ENCODE assay signal across 8 cellular contexts in the genomic region with DNA sequence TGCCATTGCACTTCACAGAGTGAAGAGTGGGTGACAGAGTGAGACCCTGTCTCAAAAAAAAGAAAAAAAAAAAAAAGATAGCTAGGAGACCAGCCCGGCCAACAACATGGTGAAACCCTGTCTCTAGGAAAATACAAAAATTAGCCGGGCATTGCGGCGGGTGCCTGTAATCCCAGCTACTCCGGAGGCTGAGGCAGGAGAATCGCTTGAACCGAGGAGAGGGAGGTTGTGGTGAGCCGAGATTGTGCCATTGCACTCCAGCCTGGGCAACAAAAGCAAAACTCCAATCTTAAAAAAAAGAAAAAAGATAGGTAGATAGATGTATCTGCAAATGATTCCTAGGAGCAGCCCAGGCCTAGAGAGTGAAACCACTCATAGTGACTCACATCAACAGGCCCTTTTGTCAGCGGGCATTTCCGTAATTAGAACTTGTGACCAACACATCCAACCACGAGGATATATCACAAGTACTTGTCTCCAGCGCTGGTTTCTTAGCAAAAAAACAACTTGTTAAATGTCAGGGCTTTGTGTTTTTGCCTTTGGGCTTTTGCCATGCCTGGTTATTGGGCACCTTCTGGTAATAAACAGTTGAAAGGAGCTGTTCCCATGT. TPM values are rescaled to one million over a fixed set of nuclear protein-coding genes. Genes with fewer than 3 reads are reported as not detected.
DNase-seq lines count a peak whose midpoint lies in the region; ATAC-seq and TF ChIP-seq lines count a peak whose summit lies in the region.
"Not testable (repeated sequence)": the region's sequence is repeated elsewhere in the genome, so short reads cannot be mapped to it uniquely, and the experiment has no call there.

No MANE protein-coding gene starts in this region.

- H3K9me3 Mint-ChIP-seq in naive thymus-derived CD4-positive, alpha-beta T cell, result not testable (repeated sequence)

- not testable (repeated sequence) for H3K27ac ChIP-seq in naive thymus-derived CD4-positive, alpha-beta T cell (ENCODE audit: low read depth, low read length)
- peak overlapping the region; percentile 50 to 63 for H3K27ac ChIP-seq in testis

- peak overlapping the region in 1 of 10 donors; percentile 33 for H3K4me3 Mint-ChIP-seq in naive thymus-derived CD4-positive, alpha-beta T cell

- not testable (repeated sequence) for TF ChIP-seq CTCF in GM12864 (IDR thresholded peaks at IDR 0.05; ENCODE audit: low read depth, low read length, missing control alignments); testis (IDR thresholded peaks at IDR 0.05)

- not testable (repeated sequence) for H3K9me3 ChIP-seq in naive thymus-derived CD4-positive, alpha-beta T cell (ENCODE audit: control insufficient read depth in 2 of 3, low read length in 3 of 3); testis

- intact Hi-C loops in naive thymus-derived CD4-positive, alpha-beta T cell (cut with micrococcal nuclease); testis (cut with DNase I; ENCODE audit: low total_unique reads): not testable (repeated sequence)

- DNase-seq in GM12864 (ENCODE audit: low read depth), result peak; percentile 75
- peak; percentile 49 for DNase-seq in NCI-H2196 (lab: John Stamatoyannopoulos, UW; ENCODE audit: unreplicated experiment)
- DNase-seq in brain pericyte (ENCODE audit: low read depth, low spot score), result peak; percentile 17
- DNase-seq in globus pallidus (ENCODE audit: low spot score), result peak; percentile 71
- not testable (repeated sequence) for DNase-seq in naive thymus-derived CD4-positive, alpha-beta T cell
- peak; percentile 53 for DNase-seq in testis

- POLR2A ChIA-PET in naive thymus-derived CD4-positive, alpha-beta T cell (lab: Charles Lee), result interaction anchor here (0.8 kb wide), 2 partner anchors 13 to 51 kb away, joined by 3 read pairs; a partner anchor contains a TSS

- H3K4me1 ChIP-seq in naive thymus-derived CD4-positive, alpha-beta T cell (ENCODE audit: control insufficient read depth in 2 of 2, insufficient read depth in 2 of 2, low read length in 2 of 2), result peaks cover 17 to 54% of the 10 kb centered on the region in 2 donors
- H3K4me1 ChIP-seq in testis, result peaks cover 13% of the 10 kb centered on the region

- not testable (repeated sequence) for TF ChIP-seq POLR2A in testis (IDR thresholded peaks at IDR 0.05)

- H3K36me3 Mint-ChIP-seq in naive thymus-derived CD4-positive, alpha-beta T cell, result peaks cover 0 to 14% (median 0%) of the 10 kb centered on the region in 5 donors

- H3K27ac Mint-ChIP-seq in naive thymus-derived CD4-positive, alpha-beta T cell, result peak overlapping the region in 7 of 9 donors; percentile 39 to 71 (median 67)

- not testable (repeated sequence) for H3K4me3 ChIP-seq in GM12864 (ENCODE audit: low read depth, low read length); naive thymus-derived CD4-positive, alpha-beta T cell (ENCODE audit: low read length); testis

- ATAC-seq in HG02759 (IDR thresholded peaks at IDR 0.05; ENCODE audit: unreplicated experiment), result peak; percentile 26
- peak; percentile 54 to 57 for ATAC-seq in activated CD4-positive, CD25-positive, alpha-beta regulatory T cell treated with anti-CD3 and anti-CD28 coated beads, Interleukin-2, amount 50 U/mL, for 24 hours
- peak; percentile 59 for ATAC-seq in naive thymus-derived CD4-positive, alpha-beta T cell

- WGBS in testis, 2 donors, result 89 to 92% methylated on average over 12 of the region's 12 CpGs

- CTCF ChIA-PET in naive thymus-derived CD4-positive, alpha-beta T cell (lab: Charles Lee), result interaction anchor here (0.7 kb wide), 1 partner anchor 11 kb away, joined by 3 read pairs; no protein-coding TSS in a partner anchor

- not testable (repeated sequence) for H3K27me3 Mint-ChIP-seq in naive thymus-derived CD4-positive, alpha-beta T cell

- H3K36me3 ChIP-seq in naive thymus-derived CD4-positive, alpha-beta T cell (ENCODE audit: control insufficient read depth in 2 of 3, insufficient read depth in 3 of 3, low read length in 3 of 3); testis (ENCODE audit: low read depth, missing control alignments): not testable (repeated sequence)

- H3K4me1 Mint-ChIP-seq in naive thymus-derived CD4-positive, alpha-beta T cell, result peaks cover 21 to 49% (median 31%) of the 10 kb centered on the region in 7 donors

- H3K27me3 ChIP-seq in naive thymus-derived CD4-positive, alpha-beta T cell (ENCODE audit: control insufficient read depth in 2 of 2, insufficient read depth in 2 of 2, low read length in 2 of 2); testis: not testable (repeated sequence)

RNA-seq across cellular contexts. Expression of a gene that starts 13.0 kb away (rescaled TPM):
- 10 to 100 TPM; 47.6 to 85.5 (median 73.8) TPM for total RNA-seq in naive thymus-derived CD4-positive, alpha-beta T cell
- polyA plus RNA-seq in naive thymus-derived CD4-positive, alpha-beta T cell, result 100 to 1,000 TPM in 1 of 2 donors, 10 to 100 TPM in 1; 98.4 to 103 TPM
- total RNA-seq in testis, result 100 to 1,000 TPM; 143 to 201 TPM
- 457 TPM for polyA plus RNA-seq in testis (ENCODE audit: insufficient read depth, low read depth, low replicate concordance)

RNA-seq across cellular contexts. Expression of a gene that starts 56.1 kb away (rescaled TPM):
- 10 to 100 TPM in 1 of 5 experiments, 1 to 10 TPM in 4; 4.0 to 12.5 (median 6.8) TPM for total RNA-seq in naive thymus-derived CD4-positive, alpha-beta T cell
- polyA plus RNA-seq in naive thymus-derived CD4-positive, alpha-beta T cell, result 1 to 10 TPM in 1 of 2 donors, under 1 TPM in 1; 0.74 to 1.1 TPM
- 1 to 10 TPM; 1.5 to 1.9 TPM for total RNA-seq in testis
- 2.2 TPM for polyA plus RNA-seq in testis (ENCODE audit: insufficient read depth, low read depth, low replicate concordance)

RNA-seq across cellular contexts. Expression of a gene that starts 56.5 kb away (rescaled TPM):
- 10 to 100 TPM in 4 of 5 experiments, 1 to 10 TPM in 1; 7.3 to 20.0 (median 13.2) TPM for total RNA-seq in naive thymus-derived CD4-positive, alpha-beta T cell
- polyA plus RNA-seq in naive thymus-derived CD4-positive, alpha-beta T cell, result 1 to 10 TPM; 7.9 to 8.5 TPM
- 10 to 100 TPM; 12.5 to 16.9 TPM for total RNA-seq in testis
- polyA plus RNA-seq in testis (ENCODE audit: insufficient read depth, low read depth, low replicate concordance), result 7.4 TPM
